In genomic region chr19:20039203-20039723, GRCh38 we compare ENCODE assay signal across 8 cellular contexts. TPM values are rescaled to one million over a fixed set of nuclear protein-coding genes. Genes with fewer than 3 reads are reported as not detected.
DNase-seq lines count a peak whose midpoint lies in the region; ATAC-seq and FAIRE-seq lines count a peak whose summit lies in the region.

Gene ZNF682 (minus strand): TSS chr19:20039505. CDS start chr19:20039345, 160 bp downstream.

- no peak within 1 kb of the TSS for H4K8ac ChIP-seq in mesendoderm (ENCODE audit: low read depth, low read length)

- no peak within 1 kb of the TSS for H2BK15ac ChIP-seq in mesendoderm (replicated peaks; ENCODE audit: low read depth)

- ATAC-seq in GM18873 (IDR thresholded peaks at IDR 0.05; ENCODE audit: low FRiP score, unreplicated experiment) (peak; percentile 92), HG03159 (IDR thresholded peaks at IDR 0.05; ENCODE audit: unreplicated experiment) (peak; percentile 99)

- no peak within 1 kb of the TSS for H2BK5ac ChIP-seq in mesendoderm (ENCODE audit: low read length)

- H3K27me3 ChIP-seq in ACC112 (ENCODE audit: insufficient read depth, low read length) (no peaks in the 10 kb centered on the region), mesendoderm (ENCODE audit: insufficient read depth, low read length, poor library complexity) (no peaks in the 10 kb centered on the region)

- H3K9ac ChIP-seq in mesendoderm (ENCODE audit: low read length), result peak within 1 kb of the TSS; percentile 88

- H3K4me1 ChIP-seq in ACC112 (ENCODE audit: control insufficient read depth, insufficient read depth, low read length, unreplicated experiment), result peaks cover 9% of the 10 kb centered on the region
- H3K4me1 ChIP-seq in mesendoderm (ENCODE audit: control insufficient read depth, low read depth, low read length), result peaks cover 3% of the 10 kb centered on the region

- H3K36me3 ChIP-seq in ACC112 (ENCODE audit: insufficient read depth, low read length) (no peaks in the 10 kb centered on the region), mesendoderm (ENCODE audit: control insufficient read depth, insufficient read depth, low read length) (no peaks in the 10 kb centered on the region)

- peak within 1 kb of the TSS; percentile 82 for H3K18ac ChIP-seq in mesendoderm (ENCODE audit: low read length)

- DNase-seq in NCI-H526 treated with DMSO at 0.1 percent for 48 hours (lab: John Stamatoyannopoulos, UW), result peak; percentile 85
- peak; percentile 90 for DNase-seq in activated CD8-positive, alpha-beta memory T cell treated with anti-CD3 and anti-CD28 coated beads, Interleukin-2, amount 50 U/mL, for 1 hour (ENCODE audit: extremely low read depth)
- DNase-seq in mesendoderm, result peak; percentile 99
- DNase-seq in stimulated activated CD8-positive, alpha-beta memory T cell treated with anti-CD3 and anti-CD28 coated beads, Interleukin-12 subunit alpha, Interleukin-12 subunit beta, amount 100 ng/mL, for 24 hours (ENCODE audit: extremely low read depth), result peak; percentile 87

- H3K4me2 ChIP-seq in mesendoderm (ENCODE audit: low read length), result peak within 1 kb of the TSS; percentile 47

- H4K5ac ChIP-seq in mesendoderm (ENCODE audit: low read length), result no peak within 1 kb of the TSS

- H2AFZ ChIP-seq in ACC112 (ENCODE audit: low read length, unreplicated experiment), result peak within 1 kb of the TSS; percentile 69

- no peak within 1 kb of the TSS for H3K23ac ChIP-seq in mesendoderm (ENCODE audit: low read length)

- no peak within 1 kb of the TSS for H2BK120ac ChIP-seq in mesendoderm (ENCODE audit: low read depth, low read length)

- H3K4ac ChIP-seq in mesendoderm (ENCODE audit: low read depth, low read length), result peak within 1 kb of the TSS; percentile 45

- peak; percentile 95 for FAIRE-seq in endometrium (lab: Jason Lieb, UNC)

- H3K79me2 ChIP-seq in ACC112 (ENCODE audit: control insufficient read depth, insufficient read depth, low read length, unreplicated experiment) (peaks cover 22% of the 10 kb centered on the region), mesendoderm (ENCODE audit: control insufficient read depth, insufficient read depth, low read length) (peaks cover 12% of the 10 kb centered on the region)

- H3K79me1 ChIP-seq in mesendoderm (ENCODE audit: low read length), result peaks cover 6% of the 10 kb centered on the region

- no CpG with 5 or more reads among the region's 25 CpGs for WGBS in mesendoderm (ENCODE audit: extremely low coverage, insufficient coverage, low lambda C conversion rate)

- peak within 1 kb of the TSS; percentile 96 for H3K56ac ChIP-seq in mesendoderm (ENCODE audit: low read length)

- H3K4me3 ChIP-seq in ACC112 (ENCODE audit: low read depth, low read length), result peak within 1 kb of the TSS; percentile 88
- H3K4me3 ChIP-seq in mesendoderm (ENCODE audit: low read length), result peak within 1 kb of the TSS; percentile 94

- H3K27ac ChIP-seq in ACC112 (ENCODE audit: low read depth, low read length) (peak within 1 kb of the TSS; percentile 83), mesendoderm (ENCODE audit: low read depth, low read length) (peak within 1 kb of the TSS; percentile 79)

- H2AK5ac ChIP-seq in mesendoderm (ENCODE audit: low read length), result no peak within 1 kb of the TSS

RNA-seq across cellular contexts. Expression of gene ZNF682, which starts in this region (rescaled TPM):
- 13.0 TPM for polyA plus RNA-seq in mesendoderm (2013, experiment 1 of 2)
- polyA plus RNA-seq in mesendoderm (2013, experiment 2 of 2), result 13.5 TPM

Comparison
In these comparisons a context has a peak if more than half of its experiments do, and no peak if none do; other contexts are left out.
1. Peak in every context shown above with its lines: DNase-seq, ATAC-seq, H3K4me3 ChIP-seq and H3K27ac ChIP-seq.